9 cellular contexts compared by ENCODE assay signal in genomic region chrX:331145-331771, GRCh38. TPM values are rescaled to one million over a fixed set of nuclear protein-coding genes. Genes with fewer than 3 reads are reported as not detected.
DNase-seq lines count a peak whose midpoint lies in the region; ATAC-seq and TF ChIP-seq lines count a peak whose summit lies in the region.
"Had no signal": no experiment of that assay in that cellular context is flagged by ENCODE, and none has a peak within 500 bp of the region (broad histone marks: within the 10 kb centered on the region; RNA-seq: fewer than 3 reads in every experiment).

No MANE protein-coding gene starts in this region.

- H3K27ac ChIP-seq in iPS-18a (ENCODE audit: low read length) = no peak overlapping the region

- peaks cover 3% of the 10 kb centered on the region for H3K36me3 Mint-ChIP-seq in activated CD8-positive, alpha-beta T cell treated with anti-CD3 and anti-CD28 coated beads for 36 hours (ENCODE audit: low read depth)
- H3K36me3 Mint-ChIP-seq in stimulated activated memory B cell treated with anti-CD40 and anti-IgM and Interleukin-4, amounts not matched to agents 10 μg/mL and 1 μg/mL and 100 μg/mL, for 72 hours = peaks cover 12% of the 10 kb centered on the region

- H3K27me3 Mint-ChIP-seq in activated CD8-positive, alpha-beta T cell treated with anti-CD3 and anti-CD28 coated beads for 36 hours = no peaks in the 10 kb centered on the region
- H3K27me3 Mint-ChIP-seq in stimulated activated memory B cell treated with anti-CD40 and anti-IgM and Interleukin-4, amounts not matched to agents 10 μg/mL and 1 μg/mL and 100 μg/mL, for 72 hours = peaks cover 19% of the 10 kb centered on the region

- no peak overlapping the region for H3K27ac Mint-ChIP-seq in activated CD8-positive, alpha-beta T cell treated with anti-CD3 and anti-CD28 coated beads for 36 hours
- H3K27ac Mint-ChIP-seq in stimulated activated memory B cell treated with anti-CD40 and anti-IgM and Interleukin-4, amounts not matched to agents 10 μg/mL and 1 μg/mL and 100 μg/mL, for 72 hours = peak overlapping the region; percentile 44

- POLR2A ChIA-PET in activated CD8-positive, alpha-beta T cell treated with anti-CD3 and anti-CD28 coated beads for 36 hours (lab: Charles Lee) = no interaction called here

- H3K4me1 ChIP-seq in iPS-18a (ENCODE audit: control insufficient read depth, low read depth, low read length) = no peaks in the 10 kb centered on the region

- no peaks in the 10 kb centered on the region for H3K9me3 ChIP-seq in iPS-18a (ENCODE audit: control insufficient read depth, low read depth, low read length)

- CTCF ChIA-PET in activated CD8-positive, alpha-beta T cell treated with anti-CD3 and anti-CD28 coated beads for 36 hours (lab: Charles Lee) = no interaction called here

- TF ChIP-seq CTCF in activated CD8-positive, alpha-beta T cell treated with anti-CD3 and anti-CD28 coated beads for 36 hours (IDR thresholded peaks at IDR 0.05) = no peak

- H3K4me3 Mint-ChIP-seq in activated CD8-positive, alpha-beta T cell treated with anti-CD3 and anti-CD28 coated beads for 36 hours = peak overlapping the region; percentile 5
- H3K4me3 Mint-ChIP-seq in stimulated activated memory B cell treated with anti-CD40 and anti-IgM and Interleukin-4, amounts not matched to agents 10 μg/mL and 1 μg/mL and 100 μg/mL, for 72 hours = peak overlapping the region; percentile 53

- intact Hi-C loops in activated CD8-positive, alpha-beta T cell treated with anti-CD3 and anti-CD28 coated beads for 36 hours (cut with micrococcal nuclease) = no loop called here

- peaks cover 3% of the 10 kb centered on the region for H3K4me1 Mint-ChIP-seq in activated CD8-positive, alpha-beta T cell treated with anti-CD3 and anti-CD28 coated beads for 36 hours (ENCODE audit: low read depth)
- peaks cover 10% of the 10 kb centered on the region for H3K4me1 Mint-ChIP-seq in stimulated activated memory B cell treated with anti-CD40 and anti-IgM and Interleukin-4, amounts not matched to agents 10 μg/mL and 1 μg/mL and 100 μg/mL, for 72 hours

- H3K36me3 ChIP-seq in iPS-18a (ENCODE audit: control insufficient read depth, low read depth, low read length) = no peaks in the 10 kb centered on the region

- peak; percentile 74 for ATAC-seq in activated CD8-positive, alpha-beta T cell treated with anti-CD3 and anti-CD28 coated beads for 36 hours
- ATAC-seq in stimulated activated memory B cell treated with anti-CD40 and anti-IgM and Interleukin-4, amounts not matched to agents 10 μg/mL and 1 μg/mL and 100 μg/mL, for 72 hours = peak; percentile 40
- ATAC-seq in HG03095 (IDR thresholded peaks at IDR 0.05; ENCODE audit: unreplicated experiment) = no peak

- H3K9ac ChIP-seq in iPS-18a (ENCODE audit: low read length) = peak overlapping the region; percentile 17

- peak; percentile 3 for DNase-seq in NCI-H1092 (lab: John Stamatoyannopoulos, UW)
- DNase-seq in NCI-H1092 treated with DMSO at 0.1 percent for 48 hours (lab: John Stamatoyannopoulos, UW) = no peak
- DNase-seq in activated CD8-positive, alpha-beta T cell treated with anti-CD3 and anti-CD28 coated beads for 36 hours = peak; percentile 42
- no peak for DNase-seq in occipital lobe (lab: John Stamatoyannopoulos, UW)
- DNase-seq in dedifferentiated amniotic fluid mesenchymal stem cell (ENCODE audit: extremely low spot score) = no peak
- DNase-seq: stimulated activated CD4-positive, alpha-beta T cell treated with anti-CD3 and anti-CD28 coated beads, Interleukin-2, amount 100 ng/mL, for 48 hours had no signal

- H3K9me3 Mint-ChIP-seq in activated CD8-positive, alpha-beta T cell treated with anti-CD3 and anti-CD28 coated beads for 36 hours = no peaks in the 10 kb centered on the region
- no peaks in the 10 kb centered on the region for H3K9me3 Mint-ChIP-seq in stimulated activated memory B cell treated with anti-CD40 and anti-IgM and Interleukin-4, amounts not matched to agents 10 μg/mL and 1 μg/mL and 100 μg/mL, for 72 hours

- peaks cover 5% of the 10 kb centered on the region for H3K27me3 ChIP-seq in iPS-18a (ENCODE audit: control insufficient read depth, insufficient read depth, low read length)

- H3K4me3 ChIP-seq in iPS-18a (ENCODE audit: low read length) = peak overlapping the region; percentile 22

RNA-seq across cellular contexts. Expression of gene GTPBP6, which starts 12.7 kb away (rescaled TPM):
- total RNA-seq in activated CD8-positive, alpha-beta T cell treated with anti-CD3 and anti-CD28 coated beads for 36 hours = 10 to 100 TPM; 68.0 to 68.3 TPM
- 15.0 TPM for total RNA-seq in occipital lobe

RNA-seq across cellular contexts. Expression of gene PLCXD1, which starts 50.1 kb away (rescaled TPM):
- total RNA-seq in activated CD8-positive, alpha-beta T cell treated with anti-CD3 and anti-CD28 coated beads for 36 hours = 10 to 100 TPM; 63.9 to 65.7 TPM
- 16.2 TPM for total RNA-seq in occipital lobe

RNA-seq across cellular contexts. Expression of gene PPP2R3B, which starts 55.4 kb away (rescaled TPM):
- total RNA-seq in activated CD8-positive, alpha-beta T cell treated with anti-CD3 and anti-CD28 coated beads for 36 hours = 10 to 100 TPM; 44.9 to 45.7 TPM
- 15.4 TPM for total RNA-seq in occipital lobe

Comparison
In these comparisons a context has a peak if more than half of its experiments do, and no peak if none do; other contexts are left out.
1. DNase-seq: peak in NCI-H1092 (single experiment) and activated CD8-positive, alpha-beta T cell treated with anti-CD3 and anti-CD28 coated beads for 36 hours (single experiment); none in NCI-H1092 treated with DMSO at 0.1 percent for 48 hours (single experiment), occipital lobe (single experiment) and dedifferentiated amniotic fluid mesenchymal stem cell (single experiment).